In the genomic region with DNA sequence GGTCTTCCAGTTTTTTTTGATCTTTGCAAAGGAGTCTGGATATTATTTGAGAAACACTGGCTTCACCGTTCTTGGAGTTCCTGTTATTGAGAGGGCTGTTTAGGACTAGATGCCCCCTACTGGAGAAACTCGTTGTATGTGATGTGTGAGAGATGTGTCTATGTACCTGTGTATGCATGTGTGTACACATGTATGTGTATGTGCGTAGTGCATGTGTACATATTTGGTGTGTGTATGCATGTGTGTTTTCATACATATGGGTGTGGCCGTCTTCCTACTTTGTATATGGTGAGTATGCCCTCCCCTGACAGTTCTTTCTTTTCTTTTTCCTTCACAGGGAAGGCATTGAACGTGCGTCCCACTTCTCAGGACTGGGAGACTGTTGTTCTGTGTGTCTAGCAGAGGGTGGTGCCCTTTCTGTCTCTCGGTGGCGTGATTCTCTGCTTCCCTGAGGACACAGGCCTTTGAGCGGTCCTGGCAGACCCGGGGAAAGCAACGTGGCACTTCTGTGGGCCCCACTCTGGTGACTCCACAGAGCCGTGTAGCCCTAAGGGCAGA, we compare ENCODE assay signal across 8 cellular contexts. TPM values are rescaled to one million over a fixed set of nuclear protein-coding genes. Genes with fewer than 3 reads are reported as not detected.
DNase-seq lines count a peak whose midpoint lies in the region; ATAC-seq, FAIRE-seq and TF ChIP-seq lines count a peak whose summit lies in the region.

No MANE protein-coding gene starts in this region.

- H3K9me3 ChIP-seq in trophoblast cell (ENCODE audit: insufficient read depth, low read depth, low read length) = no peaks in the 10 kb centered on the region

- H3K4ac ChIP-seq in trophoblast cell (ENCODE audit: low read depth, low read length) = no peak overlapping the region

- H3K4me1 ChIP-seq in trophoblast cell (ENCODE audit: control insufficient read depth in 1 of 2, insufficient read depth in 2 of 2, low read length in 2 of 2) = peaks cover 2 to 3% of the 10 kb centered on the region in 2 experiments

- no peaks in the 10 kb centered on the region for H3K79me1 ChIP-seq in trophoblast cell (ENCODE audit: low read length)

- no CpG with 5 or more reads among the region's 12 CpGs for WGBS in trophoblast cell (ENCODE audit: extremely low coverage, insufficient coverage, insufficient read length)

- no peak overlapping the region for H3K9ac ChIP-seq in trophoblast cell (ENCODE audit: low read length)

- H3K23ac ChIP-seq in trophoblast cell (ENCODE audit: low read length) = no peak overlapping the region

- ATAC-seq in GM21360 (IDR thresholded peaks at IDR 0.05; ENCODE audit: unreplicated experiment) = peak; percentile 53
- no peak for ATAC-seq in GM18873 (IDR thresholded peaks at IDR 0.05; ENCODE audit: low FRiP score, unreplicated experiment)

- H3K27ac ChIP-seq in trophoblast cell (ENCODE audit: low read depth, low read length) = no peak overlapping the region

- no peaks in the 10 kb centered on the region for H3K36me3 ChIP-seq in trophoblast cell (ENCODE audit: control insufficient read depth in 1 of 2, insufficient read depth in 2 of 2, low read length in 2 of 2)

- H3K4me2 ChIP-seq in trophoblast cell (ENCODE audit: low read length) = no peak overlapping the region

- H2BK12ac ChIP-seq in trophoblast cell (ENCODE audit: low read length) = no peak overlapping the region

- peak; percentile 46 for DNase-seq in DMS153 treated with DMSO at 0.1 percent for 48 hours (lab: John Stamatoyannopoulos, UW; ENCODE audit: unreplicated experiment)
- DNase-seq in NCI-H1092 treated with DMSO at 0.1 percent for 48 hours (lab: John Stamatoyannopoulos, UW) = peak; percentile 50
- DNase-seq in fibroblast of villous mesenchyme (ENCODE audit: low read depth) = peak; percentile 77
- peak; percentile 48 to 86 for DNase-seq in trophoblast cell
- DNase-seq in NK-92 (lab: John Stamatoyannopoulos, UW; ENCODE audit: unreplicated experiment) = no peak

- peak; percentile 62 for FAIRE-seq in TTC549 (lab: Jason Lieb, UNC)

- H3K4me3 ChIP-seq in fibroblast of villous mesenchyme (ENCODE audit: low read depth, low read length) = no peak overlapping the region
- no peak overlapping the region for H3K4me3 ChIP-seq in trophoblast cell (ENCODE audit: low read depth, low read length)

- H4K12ac ChIP-seq in trophoblast cell (ENCODE audit: low read depth, low read length) = no peak overlapping the region

- no peak overlapping the region for H2BK120ac ChIP-seq in trophoblast cell (ENCODE audit: insufficient read depth, low read length, poor library complexity)

- TF ChIP-seq CTCF in fibroblast of villous mesenchyme (IDR thresholded peaks at IDR 0.05; ENCODE audit: insufficient read depth, low read depth, low read length) = peak; percentile 70

- H2AFZ ChIP-seq in trophoblast cell (ENCODE audit: insufficient read depth, low read length, poor library complexity) = no peak overlapping the region

- H3K18ac ChIP-seq in trophoblast cell (ENCODE audit: low read length) = no peak overlapping the region

- no peak overlapping the region for H4K8ac ChIP-seq in trophoblast cell (ENCODE audit: low read depth, low read length)

- H3K27me3 ChIP-seq in trophoblast cell (ENCODE audit: insufficient read depth, low read length) = no peaks in the 10 kb centered on the region

- no peak overlapping the region for H4K91ac ChIP-seq in trophoblast cell (ENCODE audit: low read depth, low read length)

- H2AK5ac ChIP-seq in trophoblast cell (ENCODE audit: low read length) = no peak overlapping the region

- no peak overlapping the region for H3K14ac ChIP-seq in trophoblast cell (ENCODE audit: low read length)

- H2BK5ac ChIP-seq in trophoblast cell (ENCODE audit: low read depth, low read length, poor library complexity) = peak overlapping the region; percentile 23

- no peaks in the 10 kb centered on the region for H3K79me2 ChIP-seq in trophoblast cell (ENCODE audit: control insufficient read depth, insufficient read depth, low read length, poor library complexity)

RNA-seq across cellular contexts. Expression of a gene that starts 3.0 kb away (rescaled TPM):
- total RNA-seq in fibroblast of villous mesenchyme = under 0.01 TPM in 2 replicates
- polyA plus RNA-seq in trophoblast cell (2013) = 0.33 and 0.36 TPM in 2 replicates

RNA-seq across cellular contexts. Expression of a gene that starts 11.5 kb away (rescaled TPM):
- under 0.01 TPM in 2 replicates for total RNA-seq in fibroblast of villous mesenchyme
- polyA plus RNA-seq in trophoblast cell (2013) = 197 and 211 TPM in 2 replicates

RNA-seq across cellular contexts. Expression of a gene that starts 23.4 kb away (rescaled TPM):
- not detected in 2 replicates for total RNA-seq in fibroblast of villous mesenchyme
- polyA plus RNA-seq in trophoblast cell (2013) = 0.01 TPM in 1 of 2 replicates, not detected in the other

RNA-seq across cellular contexts. Expression of a gene that starts 29.9 kb away (rescaled TPM):
- 19.6 and 32.4 TPM in 2 replicates for total RNA-seq in fibroblast of villous mesenchyme
- polyA plus RNA-seq in trophoblast cell (2013) = 8.8 and 10.1 TPM in 2 replicates
